In genomic region chr19:18952364-18953003, GRCh38 we compare ENCODE assay signal across 3 cellular contexts. TPM values are rescaled to one million over a fixed set of nuclear protein-coding genes. Genes with fewer than 3 reads are reported as not detected.
"Had no signal": no experiment of that assay in that cellular context is flagged by ENCODE, and none has a peak within 500 bp of the region (broad histone marks: within the 10 kb centered on the region; RNA-seq: fewer than 3 reads in every experiment).

No MANE protein-coding gene starts in this region.

RNA-seq across cellular contexts. Expression of gene HOMER3, which starts 11.5 kb away (rescaled TPM):
- polyA plus RNA-seq: naive thymus-derived CD4-positive, alpha-beta T cell had no signal

RNA-seq across cellular contexts. Expression of gene CERS1, which starts 56.5 kb away (rescaled TPM):
- total RNA-seq: mononuclear cell; naive thymus-derived CD4-positive, alpha-beta T cell; transverse colon had no signal
- polyA plus RNA-seq: naive thymus-derived CD4-positive, alpha-beta T cell had no signal
